In genomic region chr1:61121631-61122030, GRCh38 we compare ENCODE assay signal across 18 cellular contexts. TPM values are rescaled to one million over a fixed set of nuclear protein-coding genes. Genes with fewer than 3 reads are reported as not detected.
DNase-seq lines count a peak whose midpoint lies in the region; ATAC-seq and TF ChIP-seq lines count a peak whose summit lies in the region.
"Had no signal": no experiment of that assay in that cellular context is flagged by ENCODE, and none has a peak within 500 bp of the region (broad histone marks: within the 10 kb centered on the region; RNA-seq: fewer than 3 reads in every experiment).

No MANE protein-coding gene starts in this region.

- TF ChIP-seq CTCF in heart left ventricle (IDR thresholded peaks at IDR 0.05) (peak in 1 of 12 donors; percentile 3), nephron (IDR thresholded peaks at IDR 0.05; ENCODE audit: unreplicated experiment in 3 of 3) (no peak), tibial nerve (IDR thresholded peaks at IDR 0.05) (peak in 2 of 5 experiments; percentile 14 to 22), BE2C (IDR thresholded peaks at IDR 0.05; ENCODE audit: low read depth, low read length) (no peak), endodermal cell (conservative IDR thresholded peaks at IDR 0.05) (no peak)

- H3K27me3 Mint-ChIP-seq in nephron (ENCODE audit: low read depth) (no peaks in the 10 kb centered on the region), endodermal cell (ENCODE audit: insufficient read depth) (no peaks in the 10 kb centered on the region)
- H3K27me3 Mint-ChIP-seq: activated T-cell treated with anti-CD3 and anti-CD28 coated beads, Interleukin-2, amount 50 U/mL, for 24 hours had no signal

- H3K9me3 Mint-ChIP-seq in nephron (no peaks in the 10 kb centered on the region), endodermal cell (no peaks in the 10 kb centered on the region)
- H3K9me3 Mint-ChIP-seq: activated naive CD4-positive, alpha-beta T cell treated with anti-CD3 and anti-CD28 coated beads, Interleukin-2, amount 50 U/mL, for 72 hours; activated T-cell treated with anti-CD3 and anti-CD28 coated beads, Interleukin-2, amount 50 U/mL, for 24 hours; CD8-positive, alpha-beta T cell; neural progenitor cell had no signal

- H3K4me3 Mint-ChIP-seq in nephron: no peak overlapping the region
- H3K4me3 Mint-ChIP-seq in endodermal cell: no peak overlapping the region
- H3K4me3 Mint-ChIP-seq: activated T-cell treated with anti-CD3 and anti-CD28 coated beads, Interleukin-2, amount 50 U/mL, for 24 hours; CD8-positive, alpha-beta T cell; immature natural killer cell; neural progenitor cell had no signal

- TF ChIP-seq EP300 in tibial nerve (IDR thresholded peaks at IDR 0.05): no peak

- H3K9me3 ChIP-seq in heart left ventricle (no peaks in the 10 kb centered on the region), tibial nerve (no peaks in the 10 kb centered on the region), BE2C (no peaks in the 10 kb centered on the region), endodermal cell (ENCODE audit: control insufficient read depth, low read length) (no peaks in the 10 kb centered on the region)
- H3K9me3 ChIP-seq: upper lobe of right lung had no signal

- peaks cover 77% of the 10 kb centered on the region for H3K4me1 Mint-ChIP-seq in nephron
- H3K4me1 Mint-ChIP-seq in endodermal cell: peaks cover 3% of the 10 kb centered on the region
- H3K4me1 Mint-ChIP-seq: immature natural killer cell had no signal

- peak in 1 of 4 donors; percentile 30 for ATAC-seq in heart left ventricle
- ATAC-seq in left ventricle myocardium superior: no peak
- ATAC-seq: activated naive CD4-positive, alpha-beta T cell treated with anti-CD3 and anti-CD28 coated beads, Interleukin-2, amount 50 U/mL, for 72 hours; CD8-positive, alpha-beta T cell; PC-3 had no signal

- H3K36me3 ChIP-seq in heart left ventricle (no peaks in the 10 kb centered on the region), tibial nerve (no peaks in the 10 kb centered on the region), BE2C (no peaks in the 10 kb centered on the region), endodermal cell (ENCODE audit: control insufficient read depth, insufficient read depth, low read length) (no peaks in the 10 kb centered on the region)
- H3K36me3 ChIP-seq: neural progenitor cell, upper lobe of right lung had no signal

- no peak overlapping the region for H3K4me3 ChIP-seq in heart left ventricle
- no peak overlapping the region for H3K4me3 ChIP-seq in tibial nerve
- H3K4me3 ChIP-seq in BE2C (ENCODE audit: low read depth, low read length): no peak overlapping the region
- no peak overlapping the region for H3K4me3 ChIP-seq in endodermal cell (ENCODE audit: low read length)
- H3K4me3 ChIP-seq: neural progenitor cell, upper lobe of right lung had no signal

- DNase-seq in heart left ventricle (no peak), left ventricle myocardium superior (no peak), epithelial cell of prostate (ENCODE audit: low read depth, low spot score) (no peak), tibial nerve (ENCODE audit: low spot score in 2 of 2) (no peak), BE2C (no peak), NCI-H774 (lab: John Stamatoyannopoulos, UW) (no peak), endodermal cell (no peak)
- DNase-seq: activated T-cell treated with anti-CD3 and anti-CD28 coated beads, Interleukin-2, amount 50 U/mL, for 24 hours; CD8-positive, alpha-beta T cell; DND-41; immature natural killer cell; NCI-H187 treated with DMSO at 0.1 percent for 48 hours; NCI-H446 treated with DMSO at 0.1 percent for 48 hours; PC-3; upper lobe of right lung had no signal

- H3K36me3 Mint-ChIP-seq in nephron (ENCODE audit: low read depth) (no peaks in the 10 kb centered on the region), endodermal cell (ENCODE audit: low read depth) (no peaks in the 10 kb centered on the region)
- H3K36me3 Mint-ChIP-seq: activated naive CD4-positive, alpha-beta T cell treated with anti-CD3 and anti-CD28 coated beads, Interleukin-2, amount 50 U/mL, for 72 hours; CD8-positive, alpha-beta T cell; immature natural killer cell; neural progenitor cell had no signal

- no peaks in the 10 kb centered on the region for H3K27me3 ChIP-seq in heart left ventricle
- H3K27me3 ChIP-seq in tibial nerve: no peaks in the 10 kb centered on the region
- no peaks in the 10 kb centered on the region for H3K27me3 ChIP-seq in BE2C
- no peaks in the 10 kb centered on the region for H3K27me3 ChIP-seq in endodermal cell (ENCODE audit: control insufficient read depth, insufficient read depth, low read length, poor library complexity, severe bottlenecking)
- H3K27me3 ChIP-seq: neural progenitor cell, upper lobe of right lung had no signal

- H3K27ac ChIP-seq in heart left ventricle (peak overlapping the region; percentile 24 to 78 (median 70)), epithelial cell of prostate (peak overlapping the region; percentile 31), tibial nerve (peak overlapping the region; percentile 15 to 77 (median 58)), endodermal cell (ENCODE audit: low read depth, low read length) (no peak overlapping the region)
- H3K27ac ChIP-seq: neural progenitor cell had no signal

- intact Hi-C loops in heart left ventricle (cut with DNase I) (loop anchor here in 4 of 10 donors (2.0 to 10.0 kb wide), 3 partner anchors 39 to 53 kb away; partner anchors contain the start of gene NFIA (in 3 of the 4)), left ventricle myocardium superior (cut with micrococcal nuclease) (no loop called here)

- H3K9ac ChIP-seq in endodermal cell (ENCODE audit: extremely low read depth, low read length, poor library complexity, severe bottlenecking): no peak overlapping the region
- H3K9ac ChIP-seq: neural progenitor cell had no signal

- H3K27ac Mint-ChIP-seq in nephron (peak overlapping the region in 2 of 3 experiments; percentile 33 to 74), endodermal cell (no peak overlapping the region)
- H3K27ac Mint-ChIP-seq: activated naive CD4-positive, alpha-beta T cell treated with anti-CD3 and anti-CD28 coated beads, Interleukin-2, amount 50 U/mL, for 72 hours; activated T-cell treated with anti-CD3 and anti-CD28 coated beads, Interleukin-2, amount 50 U/mL, for 24 hours; CD8-positive, alpha-beta T cell; immature natural killer cell; neural progenitor cell had no signal

- TF ChIP-seq POLR2A in heart left ventricle (IDR thresholded peaks at IDR 0.05) (no peak), tibial nerve (IDR thresholded peaks at IDR 0.05) (no peak)

- H3K4me1 ChIP-seq in heart left ventricle: peaks cover 10 to 90% (median 68%) of the 10 kb centered on the region in 12 donors
- peaks cover 0 to 94% (median 38%) of the 10 kb centered on the region in 4 donors for H3K4me1 ChIP-seq in tibial nerve
- H3K4me1 ChIP-seq in BE2C: no peaks in the 10 kb centered on the region; the same call in none of the 2 replicates
- no peaks in the 10 kb centered on the region for H3K4me1 ChIP-seq in endodermal cell (ENCODE audit: control insufficient read depth, insufficient read depth, low read length)
- H3K4me1 ChIP-seq: neural progenitor cell had no signal

RNA-seq across cellular contexts. Expression of gene NFIA, which starts 39.3 kb away (rescaled TPM):
- 100 to 1,000 TPM in 2 of 9 donors, 10 to 100 TPM in 7; 76.6 to 121 (median 98.5) TPM for total RNA-seq in heart left ventricle
- polyA plus RNA-seq in heart left ventricle: 10 to 100 TPM; 12.7 to 24.3 TPM
- 102 TPM for total RNA-seq in left ventricle myocardium superior
- total RNA-seq in tibial nerve: 10 to 100 TPM; 71.2 to 81.4 (median 75.7) TPM
- polyA plus RNA-seq in BE2C (2012; ENCODE audit: insufficient read depth, insufficient read length, low read depth): 6.0 TPM
- total RNA-seq in endodermal cell: 1 to 10 TPM; 2.3 to 3.8 TPM
- polyA plus RNA-seq in endodermal cell (2013, experiment 1 of 2): 3.7 TPM
- polyA plus RNA-seq in endodermal cell (2013, experiment 2 of 2): 5.1 TPM

Comparison
In these comparisons a context has a peak if more than half of its experiments do, and no peak if none do; other contexts are left out.
1. RNA of gene NFIA, which starts 39.3 kb away (total RNA-seq): 102 TPM in left ventricle myocardium superior (single experiment), 76.6 to 121 TPM in heart left ventricle and 71.2 to 81.4 TPM in tibial nerve; 2.3 to 3.8 TPM in endodermal cell; every median in the first group is over 10 times any median in the second.